Comparison of ENCODE assay signal across 2 cellular contexts in the genomic region with DNA sequence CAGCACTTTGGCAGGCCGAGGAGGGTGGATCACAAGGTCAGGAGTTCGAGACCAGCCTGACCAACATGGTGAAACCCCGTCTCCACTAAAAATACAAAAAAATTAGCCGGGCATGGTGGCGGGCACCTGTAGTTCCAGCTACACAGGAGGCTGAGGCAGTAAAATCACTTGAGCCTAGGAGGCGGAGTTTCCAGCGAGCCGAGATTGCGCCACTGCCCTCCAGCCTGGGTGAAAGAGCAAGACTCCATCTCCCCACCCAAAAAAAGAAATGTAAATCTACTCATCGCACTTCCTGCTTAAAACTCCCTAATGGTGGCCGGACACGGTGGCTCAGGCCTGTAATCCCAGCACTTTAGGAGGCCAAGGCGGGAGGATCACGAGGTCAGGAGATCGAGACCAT. TPM values are rescaled to one million over a fixed set of nuclear protein-coding genes. Genes with fewer than 3 reads are reported as not detected.
"Had no signal": no experiment of that assay in that cellular context is flagged by ENCODE, and none has a peak within 500 bp of the region (broad histone marks: within the 10 kb centered on the region; RNA-seq: fewer than 3 reads in every experiment).

No MANE protein-coding gene starts in this region.

RNA-seq across cellular contexts. Expression of a gene that starts 22.2 kb away (rescaled TPM):
- total RNA-seq: activated naive CD4-positive, alpha-beta T cell treated with anti-CD3 and anti-CD28 coated beads for 36 hours; activated T-cell treated with anti-CD3 and anti-CD28 coated beads, Interleukin-2, amount 50 U/mL, for 72 hours had no signal
